27 cellular contexts compared by ENCODE assay signal in genomic region chr2:23377772-23378171, GRCh38. TPM values are rescaled to one million over a fixed set of nuclear protein-coding genes. Genes with fewer than 3 reads are reported as not detected.
A peak's percentile ranks its signal among the peaks of the same experiment; 100 is the strongest.
DNase-seq lines count a peak whose midpoint lies in the region; ATAC-seq, FAIRE-seq and TF ChIP-seq lines count a peak whose summit lies in the region.
"Had no signal": no experiment of that assay in that cellular context is flagged by ENCODE, and none has a peak within 500 bp of the region (broad histone marks: within the 10 kb centered on the region; RNA-seq: fewer than 3 reads in every experiment).

No MANE protein-coding gene starts in this region.

- intact Hi-C loops in activated T-helper 2 cell treated with anti-CD3 and anti-CD28 coated beads, Interferon-gamma antibody, Interleukin-2, Interleukin-4, amounts not matched to agents 10 μg/mL and 5 μg/mL and 100 μg/mL, durations not matched to agents 14 hours and 24 hours and 36 hours (cut with micrococcal nuclease): no loop called here

- no peak overlapping the region for H2AFZ ChIP-seq in keratinocyte (ENCODE audit: control insufficient read depth, low read length)

- no peaks in the 10 kb centered on the region for H3K9me3 ChIP-seq in keratinocyte (ENCODE audit: control insufficient read depth, low read depth, low read length)
- H3K9me3 ChIP-seq: BLaER1 treated with 17β-estradiol and CSF1 and Interleukin-3, amounts not matched to agents 10 nM and 100 nM; SJCRH30 had no signal

- H3K27me3 Mint-ChIP-seq in activated T-helper 2 cell treated with anti-CD3 and anti-CD28 coated beads, Interferon-gamma antibody, Interleukin-2, Interleukin-4, amounts not matched to agents 10 μg/mL and 5 μg/mL and 100 μg/mL, durations not matched to agents 14 hours and 24 hours and 36 hours (ENCODE audit: low read depth): peaks cover 49% of the 10 kb centered on the region

- H3K9ac ChIP-seq in keratinocyte (ENCODE audit: control insufficient read depth, extremely low read depth, insufficient read depth, low read length): no peak overlapping the region
- H3K9ac ChIP-seq: BLaER1 treated with 17β-estradiol and CSF1 and Interleukin-3, amounts not matched to agents 10 nM and 100 nM; KMS-11 had no signal

- no peak for FAIRE-seq in keratinocyte (lab: Jason Lieb, UNC)
- FAIRE-seq: islet of Langerhans had no signal

- dilution Hi-C loops in keratinocyte (cut with MboI; ENCODE audit: extremely low pct_ligation_motif_present, low sequenced_read_pairs): no loop called here

- H3K9me1 ChIP-seq in keratinocyte (ENCODE audit: control insufficient read depth, extremely low read depth, insufficient read depth, low read length): no peaks in the 10 kb centered on the region

- peaks cover 12% of the 10 kb centered on the region for H3K4me1 Mint-ChIP-seq in activated T-helper 2 cell treated with anti-CD3 and anti-CD28 coated beads, Interferon-gamma antibody, Interleukin-2, Interleukin-4, amounts not matched to agents 10 μg/mL and 5 μg/mL and 100 μg/mL, durations not matched to agents 14 hours and 24 hours and 36 hours (ENCODE audit: low read depth)

- no peaks in the 10 kb centered on the region for H4K20me1 ChIP-seq in keratinocyte (ENCODE audit: control insufficient read depth, extremely low read depth, insufficient read depth, low read length)

- H3K36me3 ChIP-seq in brain microvascular endothelial cell (replicated peaks) (no peaks in the 10 kb centered on the region), keratinocyte (ENCODE audit: control insufficient read depth in 2 of 2, extremely low read depth in 1 of 2, insufficient read depth in 2 of 2, low read length in 2 of 2) (no peaks in the 10 kb centered on the region)
- H3K36me3 ChIP-seq: BLaER1 treated with 17β-estradiol and CSF1 and Interleukin-3, amounts not matched to agents 10 nM and 100 nM; SJCRH30; tibial nerve had no signal

- H3K27ac Mint-ChIP-seq in activated T-helper 2 cell treated with anti-CD3 and anti-CD28 coated beads, Interferon-gamma antibody, Interleukin-2, Interleukin-4, amounts not matched to agents 10 μg/mL and 5 μg/mL and 100 μg/mL, durations not matched to agents 14 hours and 24 hours and 36 hours: no peak overlapping the region
- H3K27ac Mint-ChIP-seq: activated CD4-positive, alpha-beta memory T cell treated with anti-CD3 and anti-CD28 coated beads, Interleukin-2, amount 10 ng/mL, durations not matched to agents 7 days and 5 days; activated naive CD4-positive, alpha-beta T cell treated with anti-CD3 and anti-CD28 coated beads, Interleukin-2, amount 50 U/mL, for 72 hours; mesothelial cell of epicardium; nephron; T-cell had no signal

- no peak for TF ChIP-seq CTCF in brain microvascular endothelial cell (IDR thresholded peaks at IDR 0.05; ENCODE audit: low read depth, low read length, missing control alignments)
- TF ChIP-seq CTCF in keratinocyte (optimal IDR thresholded peaks at IDR 0.05 in 1 of 3, IDR thresholded peaks at IDR 0.05 in 1 of 3, conservative IDR thresholded peaks at IDR 0.05 in 1 of 3; ENCODE audit: extremely low read depth in 1 of 3, insufficient read depth in 2 of 3, low read length in 3 of 3): no peak

- H3K27ac ChIP-seq in brain microvascular endothelial cell (peak overlapping the region; percentile 85), keratinocyte (ENCODE audit: control insufficient read depth, insufficient read depth, low read length) (peak overlapping the region; percentile 45), caudate nucleus (ENCODE audit: low read depth, low read length) (no peak overlapping the region)
- H3K27ac ChIP-seq: BLaER1 treated with 17β-estradiol and CSF1 and Interleukin-3, amounts not matched to agents 10 nM and 100 nM; KMS-11; SJCRH30; tibial nerve had no signal

- no peaks in the 10 kb centered on the region for H3K9me3 Mint-ChIP-seq in activated T-helper 2 cell treated with anti-CD3 and anti-CD28 coated beads, Interferon-gamma antibody, Interleukin-2, Interleukin-4, amounts not matched to agents 10 μg/mL and 5 μg/mL and 100 μg/mL, durations not matched to agents 14 hours and 24 hours and 36 hours
- H3K9me3 Mint-ChIP-seq: activated CD4-positive, alpha-beta memory T cell treated with anti-CD3 and anti-CD28 coated beads, Interleukin-2, amount 10 ng/mL, durations not matched to agents 7 days and 5 days; activated naive CD4-positive, alpha-beta T cell treated with anti-CD3 and anti-CD28 coated beads, Interleukin-2, amount 50 U/mL, for 72 hours; mesothelial cell of epicardium; nephron; T-cell had no signal

- DNase-seq in ACHN: peak; percentile 30
- peak; percentile 31 for DNase-seq in LHCN-M2 (ENCODE audit: low read depth)
- DNase-seq in brain microvascular endothelial cell: no peak
- DNase-seq in keratinocyte (ENCODE audit: low read depth, low spot score): peak; percentile 32
- no peak for DNase-seq in T-helper 1 cell
- DNase-seq in caudate nucleus (lab: John Stamatoyannopoulos, UW): no peak
- DNase-seq in activated T-helper 2 cell treated with anti-CD3 and anti-CD28 coated beads, Interferon-gamma antibody, Interleukin-2, Interleukin-4, amounts not matched to agents 10 μg/mL and 5 μg/mL and 100 μg/mL, durations not matched to agents 14 hours and 24 hours and 36 hours (ENCODE audit: low spot score): no peak
- DNase-seq: activated CD4-positive, alpha-beta memory T cell treated with anti-CD3 and anti-CD28 coated beads, Interleukin-2, amount 10 ng/mL, durations not matched to agents 7 days and 5 days; activated CD4-positive, alpha-beta T cell treated with anti-CD3 and anti-CD28 coated beads for 1 hour; activated CD8-positive, alpha-beta memory T cell treated with anti-CD3 and anti-CD28 coated beads, Interleukin-2, amount 50 U/mL, for 48 hours; anterior cingulate cortex; central memory CD4-positive, alpha-beta T cell; NCI-H1092 treated with DMSO at 0.1 percent for 48 hours; NCI-H1930; NCI-H526 treated with DMSO at 0.1 percent for 48 hours; SJCRH30; stimulated activated CD4-positive, alpha-beta T cell treated with anti-CD3 and anti-CD28 coated beads, Interleukin-2, amount 100 ng/mL, for 24 hours; T-cell had no signal

- in situ Hi-C loops in ACHN (cut with HindIII; ENCODE audit: low pct_ligation_motif_present, low pct_unique_long_range_greater_than_20kb, low sequenced_read_pairs): no loop called here
- in situ Hi-C loops in brain microvascular endothelial cell (cut with HindIII; ENCODE audit: low pct_ligation_motif_present, low sequenced_read_pairs): no loop called here

- H3K79me2 ChIP-seq in keratinocyte (ENCODE audit: control insufficient read depth, insufficient read depth, low read length): no peaks in the 10 kb centered on the region

- ATAC-seq in HG03520 (IDR thresholded peaks at IDR 0.05; ENCODE audit: unreplicated experiment): no peak
- ATAC-seq: activated naive CD4-positive, alpha-beta T cell treated with anti-CD3 and anti-CD28 coated beads, Interleukin-2, amount 50 U/mL, for 72 hours; Panc1; T-cell had no signal

- no peaks in the 10 kb centered on the region for H3K27me3 ChIP-seq in brain microvascular endothelial cell (replicated peaks)
- no peaks in the 10 kb centered on the region for H3K27me3 ChIP-seq in keratinocyte (ENCODE audit: control insufficient read depth, extremely low read depth, insufficient read depth, low read length)
- H3K27me3 ChIP-seq: SJCRH30 had no signal

- H3K36me3 Mint-ChIP-seq in activated T-helper 2 cell treated with anti-CD3 and anti-CD28 coated beads, Interferon-gamma antibody, Interleukin-2, Interleukin-4, amounts not matched to agents 10 μg/mL and 5 μg/mL and 100 μg/mL, durations not matched to agents 14 hours and 24 hours and 36 hours (ENCODE audit: low read depth): no peaks in the 10 kb centered on the region
- H3K36me3 Mint-ChIP-seq: activated naive CD4-positive, alpha-beta T cell treated with anti-CD3 and anti-CD28 coated beads, Interleukin-2, amount 50 U/mL, for 72 hours; mesothelial cell of epicardium; T-cell had no signal

- H3K4me3 ChIP-seq in brain microvascular endothelial cell (ENCODE audit: low read depth, low read length) (no peak overlapping the region), keratinocyte (ENCODE audit: control insufficient read depth in 2 of 3, extremely low read depth in 1 of 3, insufficient read depth in 2 of 3, low read depth in 1 of 3, low read length in 3 of 3) (no peak overlapping the region)
- H3K4me3 ChIP-seq: BLaER1 treated with 17β-estradiol and CSF1 and Interleukin-3, amounts not matched to agents 10 nM and 100 nM; SJCRH30; tibial nerve had no signal

- peak overlapping the region; percentile 40 for H3K4me2 ChIP-seq in keratinocyte (ENCODE audit: control insufficient read depth, extremely low read depth, insufficient read depth, low read depth, low read length)
- H3K4me2 ChIP-seq: BLaER1 treated with 17β-estradiol and CSF1 and Interleukin-3, amounts not matched to agents 10 nM and 100 nM had no signal

- H3K4me1 ChIP-seq in keratinocyte (ENCODE audit: control insufficient read depth, extremely low read depth, insufficient read depth, low read length): peaks cover 40% of the 10 kb centered on the region

- no peak overlapping the region for H3K4me3 Mint-ChIP-seq in activated T-helper 2 cell treated with anti-CD3 and anti-CD28 coated beads, Interferon-gamma antibody, Interleukin-2, Interleukin-4, amounts not matched to agents 10 μg/mL and 5 μg/mL and 100 μg/mL, durations not matched to agents 14 hours and 24 hours and 36 hours (ENCODE audit: low read depth)
- H3K4me3 Mint-ChIP-seq: activated CD4-positive, alpha-beta memory T cell treated with anti-CD3 and anti-CD28 coated beads, Interleukin-2, amount 10 ng/mL, durations not matched to agents 7 days and 5 days; mesothelial cell of epicardium; nephron; T-cell had no signal

RNA-seq across cellular contexts. Expression of gene KLHL29, which starts 7.2 kb away (rescaled TPM):
- total RNA-seq in LHCN-M2 (2014; rRNA removed): 3.2 and 5.2 TPM in 2 replicates
- polyA plus RNA-seq in LHCN-M2 (2012): 1.8 TPM
- polyA plus RNA-seq in keratinocyte: 4.7 to 6.4 TPM (median 5.5 TPM) in 3 replicates
- 3.5 TPM for polyA plus RNA-seq in keratinocyte (2011; ENCODE audit: low read depth)
- polyA plus RNA-seq in keratinocyte (2011; cell fraction: cytosol; rRNA removed): 4.8 and 6.4 TPM in 2 replicates
- 18.9 and 23.7 TPM in 2 replicates for polyA plus RNA-seq in keratinocyte (2011; cell fraction: nucleus; rRNA removed)
- polyA plus RNA-seq in keratinocyte (2012; ENCODE audit: low replicate concordance): 7.6 and 7.7 TPM in 2 replicates
- polyA minus RNA-seq in keratinocyte: 4.6 to 9.8 TPM (median 8.6 TPM) in 3 replicates
- polyA minus RNA-seq in keratinocyte (2011; cell fraction: cytosol; rRNA and poly(A)+ RNA removed): 5.6 TPM
- 11.4 and 14.5 TPM in 2 replicates for polyA minus RNA-seq in keratinocyte (2011; cell fraction: nucleus; rRNA and poly(A)+ RNA removed)
- 3.0 and 3.4 TPM in 2 replicates for total RNA-seq in activated T-helper 2 cell treated with anti-CD3 and anti-CD28 coated beads, Interferon-gamma antibody, Interleukin-2, Interleukin-4, amounts not matched to agents 10 μg/mL and 5 μg/mL and 100 μg/mL, durations not matched to agents 14 hours and 24 hours and 36 hours

Comparison
In these comparisons a context has a peak if more than half of its experiments do, and no peak if none do; other contexts are left out.
1. DNase-seq: peak in ACHN (single experiment), LHCN-M2 (single experiment) and keratinocyte (single experiment); none in brain microvascular endothelial cell (single experiment), T-helper 1 cell (0 of 5), caudate nucleus (0 of 61) and activated T-helper 2 cell treated with anti-CD3 and anti-CD28 coated beads, Interferon-gamma antibody, Interleukin-2, Interleukin-4, amounts not matched to agents 10 μg/mL and 5 μg/mL and 100 μg/mL, durations not matched to agents 14 hours and 24 hours and 36 hours (single experiment).